11 cellular contexts compared by ENCODE assay signal in genomic region chr17:51434434-51435170, GRCh38.
DNase-seq lines count a peak whose midpoint lies in the region; ATAC-seq and TF ChIP-seq lines count a peak whose summit lies in the region.
"Had no signal": no experiment of that assay in that cellular context is flagged by ENCODE, and none has a peak within 500 bp of the region (broad histone marks: within the 10 kb centered on the region; RNA-seq: fewer than 3 reads in every experiment).

No MANE protein-coding gene starts in this region.

- DNase-seq in DMS153 (lab: John Stamatoyannopoulos, UW) = peak; percentile 3
- DNase-seq in DMS153 treated with DMSO at 0.1 percent for 48 hours (lab: John Stamatoyannopoulos, UW; ENCODE audit: unreplicated experiment) = no peak
- DNase-seq in activated CD4-positive, alpha-beta memory T cell treated with anti-CD3 and anti-CD28 coated beads for 36 hours = peak; percentile 25
- peak; percentile 42 for DNase-seq in mesendoderm
- DNase-seq in stimulated activated CD4-positive, alpha-beta T cell treated with anti-CD3 and anti-CD28 coated beads, Interleukin-4, amount 100 ng/mL, for 1 hour = no peak
- DNase-seq in activated naive CD4-positive, alpha-beta T cell treated with anti-CD3 and anti-CD28 coated beads, Interleukin-2, amount 10 ng/mL, durations not matched to agents 7 days and 5 days = no peak
- DNase-seq: aorta had no signal

- peaks cover 51% of the 10 kb centered on the region for H3K4me1 Mint-ChIP-seq in activated CD4-positive, alpha-beta memory T cell treated with anti-CD3 and anti-CD28 coated beads for 36 hours (ENCODE audit: low read depth)
- H3K4me1 Mint-ChIP-seq in activated naive CD4-positive, alpha-beta T cell treated with anti-CD3 and anti-CD28 coated beads, Interleukin-2, amount 10 ng/mL, durations not matched to agents 7 days and 5 days = peaks cover 53% of the 10 kb centered on the region

- no peak overlapping the region for H3K23ac ChIP-seq in mesendoderm (ENCODE audit: low read length)

- H3K27me3 ChIP-seq in mesendoderm (ENCODE audit: insufficient read depth, low read length, poor library complexity) = no peaks in the 10 kb centered on the region

- H4K5ac ChIP-seq in mesendoderm (ENCODE audit: low read length) = no peak overlapping the region

- H3K56ac ChIP-seq in mesendoderm (ENCODE audit: low read length) = no peak overlapping the region

- H3K4ac ChIP-seq in mesendoderm (ENCODE audit: low read depth, low read length) = no peak overlapping the region

- no peaks in the 10 kb centered on the region for H3K79me2 ChIP-seq in mesendoderm (ENCODE audit: control insufficient read depth, insufficient read depth, low read length)

- no peak overlapping the region for H2BK120ac ChIP-seq in mesendoderm (ENCODE audit: low read depth, low read length)

- H3K27me3 Mint-ChIP-seq in activated CD4-positive, alpha-beta memory T cell treated with anti-CD3 and anti-CD28 coated beads for 36 hours = no peaks in the 10 kb centered on the region
- H3K27me3 Mint-ChIP-seq in activated naive CD4-positive, alpha-beta T cell treated with anti-CD3 and anti-CD28 coated beads, Interleukin-2, amount 10 ng/mL, durations not matched to agents 7 days and 5 days = no peaks in the 10 kb centered on the region
- H3K27me3 Mint-ChIP-seq: stimulated activated naive CD8-positive, alpha-beta T cell treated with anti-CD3 and anti-CD28 coated beads, Interleukin-15, Interleukin-2, amounts not matched to agents 100 ng/mL and 50 ng/mL, for 24 hours had no signal

- no peak for ATAC-seq in GM18858 (IDR thresholded peaks at IDR 0.05; ENCODE audit: unreplicated experiment)

- H3K4me3 Mint-ChIP-seq in activated CD4-positive, alpha-beta memory T cell treated with anti-CD3 and anti-CD28 coated beads for 36 hours = no peak overlapping the region
- no peak overlapping the region for H3K4me3 Mint-ChIP-seq in activated naive CD4-positive, alpha-beta T cell treated with anti-CD3 and anti-CD28 coated beads, Interleukin-2, amount 10 ng/mL, durations not matched to agents 7 days and 5 days

- no peak overlapping the region for H2BK5ac ChIP-seq in mesendoderm (ENCODE audit: low read length)

- H3K18ac ChIP-seq in mesendoderm (ENCODE audit: low read length) = no peak overlapping the region

- no peaks in the 10 kb centered on the region for H3K36me3 Mint-ChIP-seq in activated CD4-positive, alpha-beta memory T cell treated with anti-CD3 and anti-CD28 coated beads for 36 hours
- peaks cover 8% of the 10 kb centered on the region for H3K36me3 Mint-ChIP-seq in activated naive CD4-positive, alpha-beta T cell treated with anti-CD3 and anti-CD28 coated beads, Interleukin-2, amount 10 ng/mL, durations not matched to agents 7 days and 5 days

- H3K4me3 ChIP-seq in HEK293 (ENCODE audit: low read depth, low read length) = no peak overlapping the region
- no peak overlapping the region for H3K4me3 ChIP-seq in mesendoderm (ENCODE audit: low read length)

- TF ChIP-seq CTCF in HEK293 (tag by site-specific recombination; IDR thresholded peaks at IDR 0.05) = no peak

- no peaks in the 10 kb centered on the region for H3K9me3 Mint-ChIP-seq in activated CD4-positive, alpha-beta memory T cell treated with anti-CD3 and anti-CD28 coated beads for 36 hours
- H3K9me3 Mint-ChIP-seq in activated naive CD4-positive, alpha-beta T cell treated with anti-CD3 and anti-CD28 coated beads, Interleukin-2, amount 10 ng/mL, durations not matched to agents 7 days and 5 days = peaks cover 2% of the 10 kb centered on the region
- H3K9me3 Mint-ChIP-seq: stimulated activated naive CD8-positive, alpha-beta T cell treated with anti-CD3 and anti-CD28 coated beads, Interleukin-15, Interleukin-2, amounts not matched to agents 100 ng/mL and 50 ng/mL, for 24 hours had no signal

- H3K27ac ChIP-seq in HEK293 (ENCODE audit: extremely low read depth, low read depth, low read length) = no peak overlapping the region
- H3K27ac ChIP-seq in mesendoderm (ENCODE audit: low read depth, low read length) = no peak overlapping the region
- H3K27ac ChIP-seq: 22Rv1 had no signal

- CTCF ChIA-PET in HEK293 (lab: Yijun Ruan, JAX) = interaction anchor here (0.6 to 2.9 kb wide), 16 partner anchors 11 to 643 kb away, joined by 3 to 61 read pairs (median 7); no protein-coding TSS in a partner anchor
- CTCF ChIA-PET in activated CD4-positive, alpha-beta memory T cell treated with anti-CD3 and anti-CD28 coated beads for 36 hours (lab: Charles Lee) = interaction anchor here (1.4 to 3.4 kb wide), 5 partner anchors 11 to 63 kb away, joined by 3 to 19 read pairs (median 7); no protein-coding TSS in a partner anchor
- CTCF ChIA-PET in activated naive CD4-positive, alpha-beta T cell treated with anti-CD3 and anti-CD28 coated beads, Interleukin-2, amount 10 ng/mL, durations not matched to agents 7 days and 5 days (lab: Charles Lee) = interaction anchor here (0.5 to 2.5 kb wide), 4 partner anchors 22 to 63 kb away, joined by 3 to 8 read pairs (median 3); no protein-coding TSS in a partner anchor

- H3K4me1 ChIP-seq in HEK293 (ENCODE audit: control insufficient read depth, insufficient read depth, low read length) (peaks cover 6% of the 10 kb centered on the region), mesendoderm (ENCODE audit: control insufficient read depth, low read depth, low read length) (no peaks in the 10 kb centered on the region)

- H2BK15ac ChIP-seq in mesendoderm (replicated peaks; ENCODE audit: low read depth) = no peak overlapping the region

- POLR2A ChIA-PET in HEK293 (lab: Yijun Ruan, JAX) = interaction anchor here (1.6 to 2.7 kb wide), 2 partner anchors 11 to 21 kb away, joined by 5 to 12 read pairs; no protein-coding TSS in a partner anchor
- POLR2A ChIA-PET in activated CD4-positive, alpha-beta memory T cell treated with anti-CD3 and anti-CD28 coated beads for 36 hours (lab: Charles Lee) = interaction anchor here (0.6 kb wide), 1 partner anchor 37 kb away, joined by 4 read pairs; no protein-coding TSS in a partner anchor

- WGBS in mesendoderm (ENCODE audit: extremely low coverage, insufficient coverage, low lambda C conversion rate) = 100% methylated on average over 3 of the region's 7 CpGs

- H3K9ac ChIP-seq in mesendoderm (ENCODE audit: low read length) = no peak overlapping the region

- H3K36me3 ChIP-seq in HEK293 (ENCODE audit: control insufficient read depth in 2 of 2, insufficient read depth in 1 of 2, low read length in 2 of 2) (no peaks in the 10 kb centered on the region), mesendoderm (ENCODE audit: control insufficient read depth, insufficient read depth, low read length) (no peaks in the 10 kb centered on the region)

- peak overlapping the region; percentile 79 for H3K27ac Mint-ChIP-seq in activated CD4-positive, alpha-beta memory T cell treated with anti-CD3 and anti-CD28 coated beads for 36 hours
- H3K27ac Mint-ChIP-seq in activated naive CD4-positive, alpha-beta T cell treated with anti-CD3 and anti-CD28 coated beads, Interleukin-2, amount 10 ng/mL, durations not matched to agents 7 days and 5 days = no peak overlapping the region
- H3K27ac Mint-ChIP-seq: stimulated activated naive CD8-positive, alpha-beta T cell treated with anti-CD3 and anti-CD28 coated beads, Interleukin-15, Interleukin-2, amounts not matched to agents 100 ng/mL and 50 ng/mL, for 24 hours had no signal

- H3K79me1 ChIP-seq in mesendoderm (ENCODE audit: low read length) = no peaks in the 10 kb centered on the region

- intact Hi-C loops in activated CD4-positive, alpha-beta memory T cell treated with anti-CD3 and anti-CD28 coated beads for 36 hours (cut with micrococcal nuclease) = loop anchor here (1.0 kb wide), 3 partner anchors 7 to 62 kb away; no protein-coding TSS in a partner anchor

- no peak overlapping the region for H3K4me2 ChIP-seq in mesendoderm (ENCODE audit: low read length)

- H3K9me3 ChIP-seq in HEK293 (ENCODE audit: control insufficient read depth, insufficient read depth, low read depth, low read length) = no peaks in the 10 kb centered on the region

- no peak overlapping the region for H2AK5ac ChIP-seq in mesendoderm (ENCODE audit: low read length)

- H4K8ac ChIP-seq in mesendoderm (ENCODE audit: low read depth, low read length) = no peak overlapping the region

TF ChIP-seq in HEK293, 187 proteins besides CTCF, POLR2A, EP300 and RAD21:
- no peak for TF ChIP-seq ZNF560 (tag by site-specific recombination; IDR thresholded peaks at IDR 0.05; ENCODE audit: borderline replicate concordance)
- peak; percentile 89 for TF ChIP-seq ZNF223 (tag by site-specific recombination; IDR thresholded peaks at IDR 0.05)
- TF ChIP-seq SCRT2 (tag by site-specific recombination; IDR thresholded peaks at IDR 0.05) = peak; percentile 44; the same call in 1 of the 2 replicates
- TF ChIP-seq ZIC2 (tag by site-specific recombination; IDR thresholded peaks at IDR 0.05) = no peak
- peak; percentile 68 for TF ChIP-seq KLF1 (tag by site-specific recombination; IDR thresholded peaks at IDR 0.05)
- no peak for TF ChIP-seq ZNF366 (tag by site-specific recombination; conservative IDR thresholded peaks at IDR 0.05)
- TF ChIP-seq SETDB1 (IDR thresholded peaks at IDR 0.05; ENCODE audit: insufficient read length, low read length) = no peak

Comparison
In these comparisons a context has a peak if more than half of its experiments do, and no peak if none do; other contexts are left out.
1. DNase-seq: peak in DMS153 (single experiment), activated CD4-positive, alpha-beta memory T cell treated with anti-CD3 and anti-CD28 coated beads for 36 hours (single experiment) and mesendoderm (single experiment); none in DMS153 treated with DMSO at 0.1 percent for 48 hours (single experiment), stimulated activated CD4-positive, alpha-beta T cell treated with anti-CD3 and anti-CD28 coated beads, Interleukin-4, amount 100 ng/mL, for 1 hour (single experiment) and activated naive CD4-positive, alpha-beta T cell treated with anti-CD3 and anti-CD28 coated beads, Interleukin-2, amount 10 ng/mL, durations not matched to agents 7 days and 5 days (single experiment).